19 cellular contexts compared by ENCODE assay signal in genomic region chr3:128301186-128302023, GRCh38.
DNase-seq lines count a peak whose midpoint lies in the region; ATAC-seq and TF ChIP-seq lines count a peak whose summit lies in the region.
"Had no signal": no experiment of that assay in that cellular context is flagged by ENCODE, and none has a peak within 500 bp of the region (broad histone marks: within the 10 kb centered on the region; RNA-seq: fewer than 3 reads in every experiment).

No MANE protein-coding gene starts in this region.

- H3K9me3 Mint-ChIP-seq in activated CD8-positive, alpha-beta memory T cell treated with anti-CD3 and anti-CD28 coated beads, Interleukin-2, amount 10 ng/mL, durations not matched to agents 7 days and 5 days (ENCODE audit: low read depth): no peaks in the 10 kb centered on the region

- H3K36me3 ChIP-seq in body of pancreas (replicated peaks in 1 of 2; ENCODE audit: insufficient read depth in 1 of 2, low read depth in 2 of 2): no peaks in the 10 kb centered on the region
- H3K36me3 ChIP-seq: left ventricle myocardium inferior, Peyer's patch, transverse colon had no signal

- no peaks in the 10 kb centered on the region for H3K4me1 ChIP-seq in body of pancreas
- H3K4me1 ChIP-seq: Peyer's patch, transverse colon had no signal

- intact Hi-C loops in body of pancreas (cut with DNase I): no loop called here

- ATAC-seq in activated CD8-positive, alpha-beta memory T cell treated with anti-CD3 and anti-CD28 coated beads, Interleukin-2, amount 10 ng/mL, durations not matched to agents 7 days and 5 days: no peak
- no peak for ATAC-seq in body of pancreas
- ATAC-seq: WTC11 had no signal

- TF ChIP-seq POLR2A in body of pancreas (IDR thresholded peaks at IDR 0.05): no peak

- 94 to 95% methylated on average over 5 to 8 of the region's 8 CpGs for WGBS in body of pancreas, 2 donors

- CTCF ChIA-PET in activated CD8-positive, alpha-beta memory T cell treated with anti-CD3 and anti-CD28 coated beads, Interleukin-2, amount 10 ng/mL, durations not matched to agents 7 days and 5 days (lab: Charles Lee): interaction anchor here (0.7 kb wide), 1 partner anchor 307 kb away, joined by 3 read pairs; no protein-coding TSS in a partner anchor

- H3K27me3 Mint-ChIP-seq in activated CD8-positive, alpha-beta memory T cell treated with anti-CD3 and anti-CD28 coated beads, Interleukin-2, amount 10 ng/mL, durations not matched to agents 7 days and 5 days: no peaks in the 10 kb centered on the region

- H3K4me1 Mint-ChIP-seq in activated CD8-positive, alpha-beta memory T cell treated with anti-CD3 and anti-CD28 coated beads, Interleukin-2, amount 10 ng/mL, durations not matched to agents 7 days and 5 days: no peaks in the 10 kb centered on the region

- DNase-seq in stimulated activated CD4-positive, alpha-beta T cell treated with anti-CD3 and anti-CD28 coated beads, Interleukin-4, amount 100 ng/mL, for 24 hours: peak; percentile 1
- DNase-seq in stimulated activated CD4-positive, alpha-beta T cell treated with anti-CD3 and anti-CD28 coated beads, Interleukin-15, amount 100 ng/mL, for 24 hours: no peak
- peak; percentile 30 for DNase-seq in activated CD8-positive, alpha-beta memory T cell treated with anti-CD3 and anti-CD28 coated beads, Interleukin-2, amount 10 ng/mL, durations not matched to agents 7 days and 5 days
- peak; percentile 81 for DNase-seq in mesenteric fat pad (ENCODE audit: low spot score)
- no peak for DNase-seq in hypothalamus (lab: John Stamatoyannopoulos, UW)
- no peak for DNase-seq in T1000 (lab: John Stamatoyannopoulos, UW)
- DNase-seq in body of pancreas: no peak
- DNase-seq: activated gamma-delta T cell treated with Interleukin-2 at 50 U/mL for 16 hours, C1 segment of cervical spinal cord, caudate nucleus, left ventricle myocardium inferior, mesendoderm, NCI-H1092, NCI-H187 treated with DMSO at 0.1 percent for 48 hours, NCI-H526 treated with DMSO at 0.1 percent for 48 hours, SHP77 treated with DMSO at 0.1 percent for 48 hours, transverse colon had no signal

- H3K4me3 Mint-ChIP-seq in activated CD8-positive, alpha-beta memory T cell treated with anti-CD3 and anti-CD28 coated beads, Interleukin-2, amount 10 ng/mL, durations not matched to agents 7 days and 5 days: no peak overlapping the region
- H3K4me3 Mint-ChIP-seq: WTC11 had no signal

- no peak for TF ChIP-seq CTCF in body of pancreas (IDR thresholded peaks at IDR 0.05)

- H3K27me3 ChIP-seq in body of pancreas: no peaks in the 10 kb centered on the region
- H3K27me3 ChIP-seq: Peyer's patch, transverse colon had no signal

- no peak overlapping the region for H3K27ac Mint-ChIP-seq in activated CD8-positive, alpha-beta memory T cell treated with anti-CD3 and anti-CD28 coated beads, Interleukin-2, amount 10 ng/mL, durations not matched to agents 7 days and 5 days
- H3K27ac Mint-ChIP-seq: WTC11 had no signal

- no peaks in the 10 kb centered on the region for H3K9me3 ChIP-seq in body of pancreas
- H3K9me3 ChIP-seq: left ventricle myocardium inferior, Peyer's patch, transverse colon had no signal

- H3K27ac ChIP-seq in body of pancreas: no peak overlapping the region
- H3K27ac ChIP-seq: left ventricle myocardium inferior, Peyer's patch, transverse colon had no signal

- H3K4me3 ChIP-seq in body of pancreas: no peak overlapping the region
- H3K4me3 ChIP-seq: left ventricle myocardium inferior, Peyer's patch, transverse colon had no signal

- H3K36me3 Mint-ChIP-seq in activated CD8-positive, alpha-beta memory T cell treated with anti-CD3 and anti-CD28 coated beads, Interleukin-2, amount 10 ng/mL, durations not matched to agents 7 days and 5 days: peaks cover 5% of the 10 kb centered on the region

Comparison
In these comparisons a context has a peak if more than half of its experiments do, and no peak if none do; other contexts are left out.
1. DNase-seq: peak in stimulated activated CD4-positive, alpha-beta T cell treated with anti-CD3 and anti-CD28 coated beads, Interleukin-4, amount 100 ng/mL, for 24 hours (single experiment), activated CD8-positive, alpha-beta memory T cell treated with anti-CD3 and anti-CD28 coated beads, Interleukin-2, amount 10 ng/mL, durations not matched to agents 7 days and 5 days (single experiment) and mesenteric fat pad (single experiment); none in stimulated activated CD4-positive, alpha-beta T cell treated with anti-CD3 and anti-CD28 coated beads, Interleukin-15, amount 100 ng/mL, for 24 hours (single experiment), hypothalamus (0 of 51), T1000 (single experiment) and body of pancreas (0 of 4).